In the genomic region with DNA sequence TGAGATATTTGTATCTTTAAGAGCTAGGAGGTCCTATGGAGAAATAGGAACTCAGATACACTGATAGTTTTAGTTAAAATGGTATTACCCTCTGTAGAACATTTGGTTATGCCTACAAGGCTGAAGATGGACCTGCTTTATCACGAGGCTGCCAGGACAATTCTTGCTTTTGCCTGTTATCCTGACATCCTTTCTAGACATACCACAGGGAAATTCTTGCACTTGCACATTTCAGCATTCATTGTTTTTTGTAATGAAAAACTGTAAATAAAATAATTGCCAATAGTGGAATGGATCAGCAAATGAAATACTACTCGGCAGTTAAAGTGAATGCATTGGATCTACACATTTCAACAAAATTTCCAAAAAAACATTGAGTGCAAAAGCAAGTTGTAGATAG, we compare ENCODE assay signal across 31 cellular contexts. TPM values are rescaled to one million over a fixed set of nuclear protein-coding genes. Genes with fewer than 3 reads are reported as not detected.
"Had no signal": no experiment of that assay in that cellular context is flagged by ENCODE, and none has a peak within 500 bp of the region (broad histone marks: within the 10 kb centered on the region; RNA-seq: fewer than 3 reads in every experiment).

No MANE protein-coding gene starts in this region.

- H3K36me3 ChIP-seq: colonic mucosa, esophagus muscularis mucosa, esophagus squamous epithelium, gastrocnemius medialis, gastroesophageal sphincter, heart left ventricle, heart right ventricle had no signal

- H3K4me3 Mint-ChIP-seq: dendritic cell treated with granulocyte-macrophage colony-stimulating factor and Interleukin-4, amounts not matched to agents 40 ng/mL and 50 ng/mL, for 4 days; effector memory CD8-positive, alpha-beta T cell; endodermal cell had no signal

- H3K27me3 ChIP-seq: colonic mucosa, dorsolateral prefrontal cortex, esophagus muscularis mucosa, esophagus squamous epithelium, foreskin keratinocyte, gastrocnemius medialis, gastroesophageal sphincter, heart left ventricle, heart right ventricle had no signal

- DNase-seq: colonic mucosa; cortex of kidney; dermis blood vessel endothelial cell; dorsolateral prefrontal cortex; effector CD4-positive, alpha-beta T cell; effector CD8-positive, alpha-beta T cell; effector memory CD4-positive, alpha-beta T cell; effector memory CD8-positive, alpha-beta T cell; endodermal cell; erythroblast; esophagus squamous epithelium; foreskin fibroblast; foreskin keratinocyte; foreskin melanocyte; gastrocnemius medialis; glutamatergic neuron; head of caudate nucleus; heart left ventricle; heart right ventricle had no signal

- ATAC-seq: effector memory CD8-positive, alpha-beta T cell; esophagus mucosa; foreskin keratinocyte; gastrocnemius medialis; gastroesophageal sphincter; heart left ventricle; heart right ventricle had no signal

- H3K4me1 ChIP-seq: esophagus muscularis mucosa, esophagus squamous epithelium, foreskin keratinocyte, gastrocnemius medialis, gastroesophageal sphincter, heart left ventricle, heart right ventricle had no signal

- H3K9me3 ChIP-seq: colonic mucosa, esophagus muscularis mucosa, esophagus squamous epithelium, gastrocnemius medialis, gastroesophageal sphincter, heart left ventricle, heart right ventricle had no signal

- H3K27ac Mint-ChIP-seq: dendritic cell treated with granulocyte-macrophage colony-stimulating factor and Interleukin-4, amounts not matched to agents 40 ng/mL and 50 ng/mL, for 4 days; effector memory CD8-positive, alpha-beta T cell; endodermal cell had no signal

- H3K9me3 Mint-ChIP-seq: dendritic cell treated with granulocyte-macrophage colony-stimulating factor and Interleukin-4, amounts not matched to agents 40 ng/mL and 50 ng/mL, for 4 days; effector memory CD8-positive, alpha-beta T cell; endodermal cell had no signal

- H3K4me1 Mint-ChIP-seq: endodermal cell had no signal

- H3K4me3 ChIP-seq: colonic mucosa, coronary artery, dorsolateral prefrontal cortex, esophagus muscularis mucosa, esophagus squamous epithelium, gastrocnemius medialis, gastroesophageal sphincter, heart left ventricle, heart right ventricle had no signal

- H3K27ac ChIP-seq: colonic mucosa, coronary artery, dorsolateral prefrontal cortex, epithelial cell of prostate, esophagus muscularis mucosa, esophagus squamous epithelium, foreskin keratinocyte, gastrocnemius medialis, gastroesophageal sphincter, heart left ventricle, heart right ventricle had no signal

- FAIRE-seq: colon, endometrium, endothelial cell of umbilical vein, frontal cortex had no signal

RNA-seq across cellular contexts. Expression of gene COL28A1, which starts 9.7 kb away (rescaled TPM):
- total RNA-seq: dermis microvascular lymphatic vessel endothelial cell, endothelial cell of umbilical vein, foreskin keratinocyte, glomerular endothelial cell had no signal
- polyA plus RNA-seq: endothelial cell of umbilical vein, foreskin keratinocyte had no signal
